21 cellular contexts compared by ENCODE assay signal in genomic region chr10:62154231-62154630, GRCh38.
DNase-seq lines count a peak whose midpoint lies in the region; ATAC-seq and TF ChIP-seq lines count a peak whose summit lies in the region.
"Had no signal": no experiment of that assay in that cellular context is flagged by ENCODE, and none has a peak within 500 bp of the region (broad histone marks: within the 10 kb centered on the region; RNA-seq: fewer than 3 reads in every experiment).

No MANE protein-coding gene starts in this region.

- H3K4me3 ChIP-seq in IMR-90 (ENCODE audit: insufficient read depth, low read depth, low read length): no peak overlapping the region
- H3K4me3 ChIP-seq in mucosa of descending colon: no peak overlapping the region
- no peak overlapping the region for H3K4me3 ChIP-seq in transverse colon
- H3K4me3 ChIP-seq: BLaER1, GM12878, GM23248 had no signal

- H3K4me2 ChIP-seq in IMR-90 (ENCODE audit: low read depth, low read length): no peak overlapping the region
- H3K4me2 ChIP-seq: BLaER1 had no signal

- no peaks in the 10 kb centered on the region for H3K27me3 Mint-ChIP-seq in dendritic cell treated with granulocyte-macrophage colony-stimulating factor and Interleukin-4, amounts not matched to agents 40 ng/mL and 50 ng/mL, for 4 days
- H3K27me3 Mint-ChIP-seq: B cell; CD4-positive, CD25-positive, alpha-beta regulatory T cell had no signal

- H3K9ac ChIP-seq in IMR-90 (ENCODE audit: low read depth, low read length): no peak overlapping the region
- H3K9ac ChIP-seq: BLaER1, GM23248 had no signal

- H3K27ac Mint-ChIP-seq in dendritic cell treated with granulocyte-macrophage colony-stimulating factor and Interleukin-4, amounts not matched to agents 40 ng/mL and 50 ng/mL, for 4 days: peak overlapping the region; percentile 88
- H3K27ac Mint-ChIP-seq: B cell had no signal

- peak overlapping the region; percentile 77; the same call in 1 of the 2 replicates for H3K18ac ChIP-seq in IMR-90 (ENCODE audit: low read depth, low read length)

- H3K27ac ChIP-seq in IMR-90 (ENCODE audit: insufficient read depth, low read length) (no peak overlapping the region; the same call in 1 of the 2 replicates), transverse colon (no peak overlapping the region)
- H3K27ac ChIP-seq: 22Rv1, BLaER1, C4-2B, GM23248 had no signal

- H2AK5ac ChIP-seq in IMR-90 (ENCODE audit: low read depth, low read length): peak overlapping the region; percentile 31; the same call in 1 of the 2 replicates

- intact Hi-C loops in IMR-90 (cut with micrococcal nuclease) (no loop called here), mucosa of descending colon (cut with DNase I, micrococcal nuclease) (no loop called here), transverse colon (cut with DNase I; ENCODE audit: low total_unique reads) (no loop called here)
- intact Hi-C loops in dendritic cell treated with granulocyte-macrophage colony-stimulating factor and Interleukin-4, amounts not matched to agents 40 ng/mL and 50 ng/mL, for 4 days (cut with micrococcal nuclease): loop anchor here (5.0 kb wide), 1 partner anchor 42 kb away; no protein-coding TSS in a partner anchor

- peaks cover 19% of the 10 kb centered on the region for H3K36me3 Mint-ChIP-seq in dendritic cell treated with granulocyte-macrophage colony-stimulating factor and Interleukin-4, amounts not matched to agents 40 ng/mL and 50 ng/mL, for 4 days (ENCODE audit: low read depth)

- no peaks in the 10 kb centered on the region for H3K9me1 ChIP-seq in IMR-90 (ENCODE audit: insufficient read depth, low read length)

- H3K4me1 ChIP-seq in IMR-90 (ENCODE audit: control insufficient read depth, insufficient read depth, low read length): peaks cover 5% of the 10 kb centered on the region
- H3K4me1 ChIP-seq in mucosa of descending colon (ENCODE audit: low read depth): no peaks in the 10 kb centered on the region
- peaks cover 0 to 5% (median 0%) of the 10 kb centered on the region in 4 donors for H3K4me1 ChIP-seq in transverse colon

- H3K23ac ChIP-seq in IMR-90 (ENCODE audit: low read depth, low read length): no peak overlapping the region

- DNase-seq in IMR-90 (no peak), mucosa of descending colon (peak in 2 of 3 donors; percentile 34), transverse colon (peak; percentile 29), KBM-7 (no peak), amniotic stem cell (lab: John Stamatoyannopoulos, UW) (no peak), NCI-H1048 (lab: John Stamatoyannopoulos, UW) (no peak)
- DNase-seq: CD4-positive, CD25-positive, alpha-beta regulatory T cell; CD8-positive, alpha-beta memory T cell; DMS 273 treated with DMSO at 0.1 percent for 48 hours; DMS79; EL; GDM1; GM23248; H7 had no signal

- POLR2A ChIA-PET in IMR-90 (lab: Charles Lee; ENCODE audit: unreplicated experiment): no interaction called here

- peaks cover 17% of the 10 kb centered on the region for H3K9me3 Mint-ChIP-seq in dendritic cell treated with granulocyte-macrophage colony-stimulating factor and Interleukin-4, amounts not matched to agents 40 ng/mL and 50 ng/mL, for 4 days
- H3K9me3 Mint-ChIP-seq: CD8-positive, alpha-beta memory T cell had no signal

- H3K27me3 ChIP-seq in IMR-90 (ENCODE audit: control insufficient read depth, insufficient read depth, low read length) (no peaks in the 10 kb centered on the region), transverse colon (no peaks in the 10 kb centered on the region)
- H3K27me3 ChIP-seq: BLaER1 had no signal

- peaks cover 57% of the 10 kb centered on the region for H3K4me1 Mint-ChIP-seq in dendritic cell treated with granulocyte-macrophage colony-stimulating factor and Interleukin-4, amounts not matched to agents 40 ng/mL and 50 ng/mL, for 4 days (ENCODE audit: low read depth)

- no peak overlapping the region for H3K4ac ChIP-seq in IMR-90 (ENCODE audit: low read depth, low read length)

- H4K5ac ChIP-seq in IMR-90 (ENCODE audit: low read depth, low read length): peak overlapping the region; percentile 67

- WGBS in IMR-90 (ENCODE audit: extremely low coverage in 2 of 2, insufficient read length in 1 of 2), 2 experiments: 79% methylated on average over 2 of the region's 2 CpGs; no CpG with 5 or more reads in 1 of the 2 experiments
- 0 to 44% methylated on average over 1 to 2 of the region's 2 CpGs for WGBS in transverse colon (ENCODE audit: low coverage in 1 of 2), 2 donors

- H3K9me3 ChIP-seq in IMR-90 (ENCODE audit: control insufficient read depth, insufficient read depth, low read length) (peaks cover 2% of the 10 kb centered on the region; the same call in 1 of the 2 replicates), mucosa of descending colon (no peaks in the 10 kb centered on the region), transverse colon (no peaks in the 10 kb centered on the region)

- ATAC-seq in IMR-90 (ENCODE audit: low read depth) (no peak), mucosa of descending colon (peak; percentile 99)
- ATAC-seq: GM12878, HCT116 had no signal

- H3K56ac ChIP-seq in IMR-90 (ENCODE audit: extremely low read depth, insufficient read depth, low read length): no peak overlapping the region

- H3K36me3 ChIP-seq in IMR-90 (ENCODE audit: control insufficient read depth, insufficient read depth, low read length) (no peaks in the 10 kb centered on the region), mucosa of descending colon (ENCODE audit: low read depth) (no peaks in the 10 kb centered on the region), transverse colon (no peaks in the 10 kb centered on the region)
- H3K36me3 ChIP-seq: BLaER1 had no signal

- H4K8ac ChIP-seq in IMR-90 (ENCODE audit: low read depth in 2 of 2, low read length in 2 of 2): no peak overlapping the region

- TF ChIP-seq CTCF in IMR-90 (conservative IDR thresholded peaks at IDR 0.05; ENCODE audit: low read depth, low read length) (no peak), mucosa of descending colon (IDR thresholded peaks at IDR 0.05) (no peak), transverse colon (IDR thresholded peaks at IDR 0.05) (no peak)

- no peaks in the 10 kb centered on the region for H3K79me1 ChIP-seq in IMR-90 (ENCODE audit: low read depth in 1 of 2, low read length in 2 of 2)

- TF ChIP-seq RAD21 in IMR-90 (IDR thresholded peaks at IDR 0.05; ENCODE audit: low read length): no peak

- BruUV-seq in IMR-90 (replicated peaks; lab: Mats Ljungman, UMichigan): no TSS peak

- dilution Hi-C loops in IMR-90 (cut with HindIII; ENCODE audit: low sequenced_read_pairs, unreplicated experiment): no loop called here

- no peak overlapping the region for H2AK9ac ChIP-seq in IMR-90 (replicated peaks; ENCODE audit: low read depth, low read length, poor library complexity)

- H4K91ac ChIP-seq in IMR-90 (ENCODE audit: insufficient read depth, low read depth, low read length): peak overlapping the region; percentile 16; the same call in 1 of the 2 replicates

- H2BK20ac ChIP-seq in IMR-90 (ENCODE audit: low read depth, low read length): no peak overlapping the region

- no peak overlapping the region for H2BK5ac ChIP-seq in IMR-90 (ENCODE audit: low read depth, low read length, poor library complexity, severe bottlenecking)

- H3K4me3 Mint-ChIP-seq in dendritic cell treated with granulocyte-macrophage colony-stimulating factor and Interleukin-4, amounts not matched to agents 40 ng/mL and 50 ng/mL, for 4 days: no peak overlapping the region
- H3K4me3 Mint-ChIP-seq: B cell; CD4-positive, CD25-positive, alpha-beta regulatory T cell; CD8-positive, alpha-beta memory T cell had no signal

- no peak overlapping the region for H2BK120ac ChIP-seq in IMR-90 (ENCODE audit: low read depth, low read length)

- no peaks in the 10 kb centered on the region for H4K20me1 ChIP-seq in IMR-90 (ENCODE audit: insufficient read depth, low read length)
- H4K20me1 ChIP-seq: BLaER1 had no signal

- no peak overlapping the region for H2AFZ ChIP-seq in IMR-90 (replicated peaks; ENCODE audit: low read length, poor library complexity)
- H2AFZ ChIP-seq: GM23248 had no signal

- CTCF ChIA-PET in IMR-90 (lab: Yijun Ruan, JAX): no interaction called here

- no peak for TF ChIP-seq POLR2A in IMR-90 (IDR thresholded peaks at IDR 0.05; ENCODE audit: low read depth, low read length)
- TF ChIP-seq POLR2A in transverse colon (IDR thresholded peaks at IDR 0.05): no peak

- in situ Hi-C loops in IMR-90 (cut with MboI; ENCODE audit: low sequenced_read_pairs) (no loop called here), transverse colon (cut with MboI; ENCODE audit: low pct_ligation_motif_present in 1 of 4, low pct_unique_long_range_greater_than_20kb in 1 of 4, low sequenced_read_pairs in 3 of 4) (no loop called here), KBM-7 (cut with MboI; ENCODE audit: low pct_unique_long_range_greater_than_20kb, low sequenced_read_pairs) (no loop called here)

- no peak for TF ChIP-seq EP300 in transverse colon (IDR thresholded peaks at IDR 0.05; ENCODE audit: low read depth)

- no peak overlapping the region for H3K14ac ChIP-seq in IMR-90 (replicated peaks; ENCODE audit: low read depth, low read length)

- 0 out of 3 replicates have a peak overlapping the region, but pooled peaks have one; percentile 48 for H2BK15ac ChIP-seq in IMR-90 (ENCODE audit: low read depth, low read length)

TF ChIP-seq in IMR-90, 13 proteins besides CTCF, POLR2A, EP300 and RAD21 (continues in another document):
- TF ChIP-seq RFX5 (IDR thresholded peaks at IDR 0.05; ENCODE audit: low read depth, low read length) (no peak), ELK1 (IDR thresholded peaks at IDR 0.05; ENCODE audit: borderline replicate concordance, low read depth, low read length) (no peak), SMC3 (IDR thresholded peaks at IDR 0.05; ENCODE audit: low read depth, low read length) (no peak), MAZ (IDR thresholded peaks at IDR 0.05; ENCODE audit: borderline replicate concordance, low read depth, low read length) (no peak), RCOR1 (IDR thresholded peaks at IDR 0.05; ENCODE audit: insufficient replicate concordance, low read length) (no peak), CEBPB (IDR thresholded peaks at IDR 0.05; ENCODE audit: low read depth, low read length) (no peak), NFE2L2 (IDR thresholded peaks at IDR 0.05; ENCODE audit: low read depth, low read length) (no peak), BHLHE40 (IDR thresholded peaks at IDR 0.05; ENCODE audit: low read depth, low read length) (no peak), MAFK (IDR thresholded peaks at IDR 0.05; ENCODE audit: low read depth, low read length) (no peak), CHD1 (IDR thresholded peaks at IDR 0.05; ENCODE audit: low read depth, low read length) (no peak), FOS (IDR thresholded peaks at IDR 0.05; ENCODE audit: low read depth, low read length) (no peak), MXI1 (IDR thresholded peaks at IDR 0.05; ENCODE audit: borderline replicate concordance, low read depth, low read length) (no peak)

Comparison
In these comparisons a context has a peak if more than half of its experiments do, and no peak if none do; other contexts are left out.
1. DNase-seq: peak in mucosa of descending colon (2 of 3) and transverse colon (single experiment); none in IMR-90 (single experiment), KBM-7 (single experiment), amniotic stem cell (single experiment) and NCI-H1048 (single experiment).